Comparison of ENCODE assay signal across 8 cellular contexts in the genomic region with DNA sequence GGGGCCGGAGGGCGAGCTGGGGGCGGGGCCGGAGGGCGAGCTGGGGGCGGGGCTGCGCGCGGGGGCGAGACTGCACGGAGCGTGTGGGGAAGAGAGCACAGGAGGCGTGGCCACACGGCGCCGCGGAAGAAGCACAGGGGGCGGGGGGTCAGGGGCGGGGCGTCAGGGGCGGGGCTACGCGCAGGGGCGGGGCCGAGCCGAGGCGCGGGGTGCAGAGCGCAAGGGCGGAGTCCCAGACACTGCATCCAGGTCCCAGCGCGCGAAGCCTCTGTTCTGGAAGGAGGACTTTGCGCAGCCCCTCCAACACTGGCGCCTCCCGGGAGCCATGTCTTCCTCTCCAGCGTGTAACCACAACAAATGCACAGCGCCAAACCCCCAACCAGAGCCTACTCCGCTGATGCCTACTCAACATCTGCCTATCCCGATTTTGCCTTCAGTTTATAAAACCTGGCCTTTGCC.
DNase-seq lines count a peak whose midpoint lies in the region; ATAC-seq, FAIRE-seq and TF ChIP-seq lines count a peak whose summit lies in the region.

No MANE protein-coding gene starts in this region.

- peak; percentile 56 for FAIRE-seq in GM12892 (lab: Jason Lieb, UNC)

- H3K36me3 Mint-ChIP-seq in activated CD8-positive, alpha-beta T cell treated with anti-CD3 and anti-CD28 coated beads, Interleukin-2, amount 10 ng/mL, durations not matched to agents 7 days and 5 days (ENCODE audit: low read depth) = peaks cover 23% of the 10 kb centered on the region

- no peak overlapping the region for H3K27ac Mint-ChIP-seq in activated CD8-positive, alpha-beta T cell treated with anti-CD3 and anti-CD28 coated beads, Interleukin-2, amount 10 ng/mL, durations not matched to agents 7 days and 5 days

- peak overlapping the region; percentile 62 for H3K4me3 Mint-ChIP-seq in activated CD8-positive, alpha-beta T cell treated with anti-CD3 and anti-CD28 coated beads, Interleukin-2, amount 10 ng/mL, durations not matched to agents 7 days and 5 days

- no peak for TF ChIP-seq POLR2A in GM12892 (IDR thresholded peaks at IDR 0.05; ENCODE audit: low read depth, low read length)

- CTCF ChIA-PET in activated CD8-positive, alpha-beta T cell treated with anti-CD3 and anti-CD28 coated beads, Interleukin-2, amount 10 ng/mL, durations not matched to agents 7 days and 5 days (lab: Charles Lee) = interaction anchor here (1.0 to 2.9 kb wide), 2 partner anchors 15 to 27 kb away, joined by 4 to 15 read pairs; no protein-coding TSS in a partner anchor

- peaks cover 4% of the 10 kb centered on the region for H3K27me3 Mint-ChIP-seq in activated CD8-positive, alpha-beta T cell treated with anti-CD3 and anti-CD28 coated beads, Interleukin-2, amount 10 ng/mL, durations not matched to agents 7 days and 5 days (ENCODE audit: low read depth)

- ATAC-seq in HG02884 (IDR thresholded peaks at IDR 0.05; ENCODE audit: unreplicated experiment) (peak; percentile 62), GM18858 (IDR thresholded peaks at IDR 0.05; ENCODE audit: unreplicated experiment) (no peak)
- ATAC-seq in activated CD8-positive, alpha-beta T cell treated with anti-CD3 and anti-CD28 coated beads, Interleukin-2, amount 10 ng/mL, durations not matched to agents 7 days and 5 days = peak; percentile 95

- H3K9me3 Mint-ChIP-seq in activated CD8-positive, alpha-beta T cell treated with anti-CD3 and anti-CD28 coated beads, Interleukin-2, amount 10 ng/mL, durations not matched to agents 7 days and 5 days (ENCODE audit: insufficient read depth) = no peaks in the 10 kb centered on the region

- DNase-seq in GM12892 (ENCODE audit: insufficient read length) (peak; percentile 99), NCI-H69 (lab: John Stamatoyannopoulos, UW) (peak; percentile 81), ecto neural progenitor cell (ENCODE audit: low spot score) (peak; percentile 97), lung microvascular endothelial cell (ENCODE audit: low read depth in 2 of 2) (peak; percentile 92 to 95)
- peak; percentile 90 for DNase-seq in activated CD8-positive, alpha-beta T cell treated with anti-CD3 and anti-CD28 coated beads, Interleukin-2, amount 10 ng/mL, durations not matched to agents 7 days and 5 days
- peak; percentile 70 to 87 (median 85) for DNase-seq in stimulated activated CD4-positive, alpha-beta T cell treated with anti-CD3 and anti-CD28 coated beads, TNF-alpha, amount 100 ng/mL, for 1 hour (ENCODE audit: low read depth in 3 of 3, low spot score in 1 of 3)

- POLR2A ChIA-PET in activated CD8-positive, alpha-beta T cell treated with anti-CD3 and anti-CD28 coated beads, Interleukin-2, amount 10 ng/mL, durations not matched to agents 7 days and 5 days (lab: Charles Lee) = interaction anchor here (1.0 kb wide), 1 partner anchor 126 kb away, joined by 3 read pairs; the partner anchor contains the start of gene RPL32

- peaks cover 50% of the 10 kb centered on the region for H3K4me1 Mint-ChIP-seq in activated CD8-positive, alpha-beta T cell treated with anti-CD3 and anti-CD28 coated beads, Interleukin-2, amount 10 ng/mL, durations not matched to agents 7 days and 5 days (ENCODE audit: low read depth)
